ENCODE assay signal across 11 cellular contexts in the genomic region with DNA sequence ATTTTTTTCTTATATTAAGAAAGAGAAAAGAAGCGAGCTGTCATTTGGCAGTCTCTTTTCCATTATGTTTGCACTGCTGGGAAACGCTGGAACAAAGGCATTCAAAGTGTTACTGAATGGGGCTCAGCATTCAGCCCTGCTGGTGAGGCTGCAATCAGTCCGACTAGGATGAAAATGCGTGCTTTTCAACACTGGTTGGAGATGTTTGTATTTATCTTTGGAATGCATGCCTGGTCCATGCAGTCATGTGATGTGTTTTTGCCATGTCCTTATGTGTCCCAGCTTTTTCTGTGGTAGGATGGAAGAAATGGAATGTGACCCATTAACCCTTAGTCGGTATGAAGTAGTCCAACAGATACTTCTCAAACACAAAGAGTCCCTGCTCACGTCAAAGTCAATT.
DNase-seq lines count a peak whose midpoint lies in the region; ATAC-seq lines count a peak whose summit lies in the region.
"Had no signal": no experiment of that assay in that cellular context is flagged by ENCODE, and none has a peak within 500 bp of the region (broad histone marks: within the 10 kb centered on the region; RNA-seq: fewer than 3 reads in every experiment).

No MANE protein-coding gene starts in this region.

- DNase-seq in Ammon's horn (ENCODE audit: low spot score) (peak; percentile 76), NCI-H2227 treated with DMSO at 0.1 percent for 48 hours (lab: John Stamatoyannopoulos, UW) (peak; percentile 42), fibroblast of peridontal ligament (ENCODE audit: extremely low read depth) (peak; percentile 70), midbrain (lab: John Stamatoyannopoulos, UW) (peak; percentile 60), SKM-1 treated with dmso at 0.1 percent for 144 hours (lab: John Stamatoyannopoulos, UW; ENCODE audit: unreplicated experiment) (no peak)
- DNase-seq: activated CD4-positive, alpha-beta memory T cell treated with anti-CD3 and anti-CD28 coated beads for 36 hours; activated naive CD8-positive, alpha-beta T cell treated with anti-CD3 and anti-CD28 coated beads, Interleukin-2, amount 10 ng/mL, durations not matched to agents 7 days and 5 days; T-helper 1 cell had no signal

- ATAC-seq in HG03159 (IDR thresholded peaks at IDR 0.05; ENCODE audit: unreplicated experiment), result no peak
- ATAC-seq in HG02610 (IDR thresholded peaks at IDR 0.05; ENCODE audit: unreplicated experiment), result no peak
- no peak for ATAC-seq in HG03175 (IDR thresholded peaks at IDR 0.05; ENCODE audit: unreplicated experiment)
